Comparison of ENCODE assay signal across 2 cellular contexts in genomic region chr12:56833780-56834179, GRCh38.
TF ChIP-seq lines count a peak whose summit lies in the region.

No MANE protein-coding gene starts in this region.

TF ChIP-seq in IMR-90, 13 proteins besides CTCF, POLR2A, EP300 and RAD21 (continued from another document):
- no peak for TF ChIP-seq USF2 (IDR thresholded peaks at IDR 0.05; ENCODE audit: low read depth, low read length)
- TF ChIP-seq FOS (IDR thresholded peaks at IDR 0.05; ENCODE audit: low read depth, low read length), result no peak
- TF ChIP-seq MAFK (IDR thresholded peaks at IDR 0.05; ENCODE audit: low read depth, low read length), result no peak

TF ChIP-seq in GM23338, 12 proteins besides CTCF, POLR2A, EP300 and RAD21 (continued from another document):
- TF ChIP-seq ZNF462 (CRISPR knock-in tag; IDR thresholded peaks at IDR 0.05) (no peak), REST (IDR thresholded peaks at IDR 0.05; ENCODE audit: unreplicated experiment) (no peak), EZH2phosphoT487 (IDR thresholded peaks at IDR 0.05; ENCODE audit: unreplicated experiment) (no peak), STAT1 (IDR thresholded peaks at IDR 0.05; ENCODE audit: unreplicated experiment) (no peak), ZNF114 (CRISPR knock-in tag; IDR thresholded peaks at IDR 0.05) (no peak), JUNB (IDR thresholded peaks at IDR 0.05; ENCODE audit: unreplicated experiment) (no peak), EZH2 (IDR thresholded peaks at IDR 0.05; ENCODE audit: low read depth, unreplicated experiment) (no peak), CREB1 (CRISPR knock-in tag; IDR thresholded peaks at IDR 0.05; ENCODE audit: low read depth) (no peak), NANOG (IDR thresholded peaks at IDR 0.05; ENCODE audit: borderline replicate concordance) (no peak)
